ENCODE assay signal across 8 cellular contexts in genomic region chr7:64882341-64883112, GRCh38. TPM values are rescaled to one million over a fixed set of nuclear protein-coding genes. Genes with fewer than 3 reads are reported as not detected.
DNase-seq lines count a peak whose midpoint lies in the region; ATAC-seq and TF ChIP-seq lines count a peak whose summit lies in the region.

No MANE protein-coding gene starts in this region.

- peaks cover 0 to 13% (median 8%) of the 10 kb centered on the region in 9 donors for H3K4me1 ChIP-seq in heart right ventricle
- no peaks in the 10 kb centered on the region for H3K4me1 ChIP-seq in smooth muscle cell (ENCODE audit: low read depth)

- in situ Hi-C loops in ACHN (cut with HindIII; ENCODE audit: low pct_ligation_motif_present, low pct_unique_long_range_greater_than_20kb, low sequenced_read_pairs), result no loop called here

- no peaks in the 10 kb centered on the region for H3K9me3 Mint-ChIP-seq in activated naive CD8-positive, alpha-beta T cell (ENCODE audit: low read depth)

- no peak overlapping the region for H2AFZ ChIP-seq in smooth muscle cell (ENCODE audit: low read depth)

- H3K4me1 Mint-ChIP-seq in activated naive CD8-positive, alpha-beta T cell (ENCODE audit: low read depth), result peaks cover 18% of the 10 kb centered on the region

- intact Hi-C loops in heart right ventricle (cut with DNase I), result loop anchor here in 1 of 10 donors (10.0 kb wide), 1 partner anchor 568 kb away; the partner anchor contains the start of gene ZNF736

- peaks cover 4% of the 10 kb centered on the region for H3K36me3 Mint-ChIP-seq in activated naive CD8-positive, alpha-beta T cell

- H3F3A ChIP-seq in smooth muscle cell (ENCODE audit: low read depth), result no peaks in the 10 kb centered on the region

- DNase-seq in HFF-Myc (ENCODE audit: extremely low read depth, low read depth) (no peak), heart right ventricle (peak; percentile 72 to 81), putamen (ENCODE audit: low spot score) (peak; percentile 62), ACHN (no peak), smooth muscle cell (lab: John Stamatoyannopoulos, UW; ENCODE audit: unreplicated experiment) (no peak)

- peaks cover 29% of the 10 kb centered on the region for H3K27me3 Mint-ChIP-seq in activated naive CD8-positive, alpha-beta T cell

- no peak overlapping the region for H3K4me2 ChIP-seq in smooth muscle cell

- no peaks in the 10 kb centered on the region for H3K79me2 ChIP-seq in smooth muscle cell (ENCODE audit: low read depth)

- H4K20me1 ChIP-seq in smooth muscle cell (ENCODE audit: low read depth), result no peaks in the 10 kb centered on the region

- peak overlapping the region; percentile 82 for H3K4me3 Mint-ChIP-seq in activated naive CD8-positive, alpha-beta T cell

- H3K36me3 ChIP-seq in heart right ventricle (no peaks in the 10 kb centered on the region), smooth muscle cell (ENCODE audit: low read depth) (no peaks in the 10 kb centered on the region)

- ATAC-seq in heart right ventricle (peak; percentile 86 to 94 (median 93)), HG02759 (IDR thresholded peaks at IDR 0.05; ENCODE audit: unreplicated experiment) (no peak), HG03469 (IDR thresholded peaks at IDR 0.05; ENCODE audit: unreplicated experiment) (no peak)

- TF ChIP-seq CTCF in HFF-Myc (IDR thresholded peaks at IDR 0.05; ENCODE audit: low read depth, low read length, missing control alignments) (no peak), heart right ventricle (IDR thresholded peaks at IDR 0.05) (peak in 2 of 9 donors; percentile 9 to 11), smooth muscle cell (IDR thresholded peaks at IDR 0.05; ENCODE audit: borderline replicate concordance, insufficient read depth, poor library complexity, severe bottlenecking) (no peak)

- no peak overlapping the region for H3K27ac Mint-ChIP-seq in activated naive CD8-positive, alpha-beta T cell

- H3K9me3 ChIP-seq in heart right ventricle (peaks cover 0 to 30% (median 0%) of the 10 kb centered on the region in 11 donors), smooth muscle cell (replicated peaks; ENCODE audit: low read depth) (no peaks in the 10 kb centered on the region)

- H3K4me3 ChIP-seq in HFF-Myc (replicated peaks; ENCODE audit: low read depth, low read length) (peak overlapping the region; percentile 15), heart right ventricle (peak overlapping the region; percentile 6 to 67 (median 54)), smooth muscle cell (no peak overlapping the region)

- WGBS in heart right ventricle, 2 donors, result 5 to 8% methylated on average over 55 of the region's 55 CpGs
- 96% methylated on average over 53 of the region's 55 CpGs for WGBS in smooth muscle cell (ENCODE audit: low lambda C conversion rate)

- H3K27ac ChIP-seq in heart right ventricle (peak overlapping the region in 7 of 10 donors; percentile 13 to 49 (median 35)), smooth muscle cell (ENCODE audit: low read depth) (no peak overlapping the region)

- H3K27me3 ChIP-seq in heart right ventricle (peaks cover 0 to 18% (median 0%) of the 10 kb centered on the region in 7 donors), smooth muscle cell (ENCODE audit: low read depth) (no peaks in the 10 kb centered on the region)

- no peak overlapping the region for H3K9ac ChIP-seq in smooth muscle cell (ENCODE audit: low read depth)

RNA-seq across cellular contexts. Expression of gene ZNF273, which starts 20.5 kb away (rescaled TPM):
- total RNA-seq in heart right ventricle (1 to 10 TPM in 9 of 10 donors, under 1 TPM in 1; 1.00 to 2.3 (median 1.6) TPM), smooth muscle cell (4.4 and 5.7 TPM in 2 replicates)
- polyA plus RNA-seq in heart right ventricle (1 to 10 TPM in 1 of 2 donors, under 1 TPM in 1; 0.90 to 3.1 TPM), smooth muscle cell (2.0 and 2.2 TPM in 2 replicates)

Comparison
In these comparisons a context has a peak if more than half of its experiments do, and no peak if none do; other contexts are left out.
1. DNase-seq: peak in heart right ventricle (2 of 2) and putamen (single experiment); none in HFF-Myc (single experiment), ACHN (single experiment) and smooth muscle cell (single experiment).
2. ATAC-seq: peak in heart right ventricle (8 of 8); none in HG02759 (single experiment) and HG03469 (single experiment).